10 cellular contexts compared by ENCODE assay signal in the genomic region with DNA sequence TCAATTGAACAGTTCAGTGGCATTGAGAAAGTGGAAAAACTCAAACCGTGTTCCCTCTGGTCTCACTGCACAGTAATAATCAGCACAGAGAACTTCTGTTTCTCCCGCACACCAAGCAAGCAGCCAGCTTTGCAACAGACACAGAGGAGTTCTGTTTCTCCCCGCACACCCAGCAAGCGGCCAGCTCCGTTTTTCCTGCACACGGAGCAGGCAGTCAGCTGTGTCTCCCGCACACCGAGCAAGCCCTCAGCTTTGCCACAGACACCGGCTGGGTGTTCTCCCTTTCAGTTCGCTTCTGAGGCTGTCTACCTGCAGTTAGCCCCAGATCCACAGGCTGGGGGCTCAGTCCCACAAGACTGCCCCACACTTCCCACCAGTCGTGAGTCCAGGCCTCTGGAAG.
DNase-seq lines count a peak whose midpoint lies in the region; ATAC-seq lines count a peak whose summit lies in the region.
"Had no signal": no experiment of that assay in that cellular context is flagged by ENCODE, and none has a peak within 500 bp of the region (broad histone marks: within the 10 kb centered on the region; RNA-seq: fewer than 3 reads in every experiment).

No MANE protein-coding gene starts in this region.

- H3K9me3 Mint-ChIP-seq in dendritic cell treated with granulocyte-macrophage colony-stimulating factor and Interleukin-4, amounts not matched to agents 40 ng/mL and 50 ng/mL, for 4 days: no peaks in the 10 kb centered on the region
- no peaks in the 10 kb centered on the region for H3K9me3 Mint-ChIP-seq in stimulated activated memory B cell treated with anti-CD40 and anti-IgM and Interleukin-4, amounts not matched to agents 10 μg/mL and 1 μg/mL and 100 μg/mL, for 72 hours

- H3K4me1 Mint-ChIP-seq in dendritic cell treated with granulocyte-macrophage colony-stimulating factor and Interleukin-4, amounts not matched to agents 40 ng/mL and 50 ng/mL, for 4 days (ENCODE audit: low read depth): peaks cover 15% of the 10 kb centered on the region
- H3K4me1 Mint-ChIP-seq in stimulated activated memory B cell treated with anti-CD40 and anti-IgM and Interleukin-4, amounts not matched to agents 10 μg/mL and 1 μg/mL and 100 μg/mL, for 72 hours: peaks cover 18% of the 10 kb centered on the region

- no peak for ATAC-seq in stimulated activated memory B cell treated with anti-CD40 and anti-IgM and Interleukin-4, amounts not matched to agents 10 μg/mL and 1 μg/mL and 100 μg/mL, for 72 hours
- no peak for ATAC-seq in GM18858 (IDR thresholded peaks at IDR 0.05; ENCODE audit: unreplicated experiment)
- ATAC-seq: left cardiac atrium had no signal

- H3K27me3 Mint-ChIP-seq in dendritic cell treated with granulocyte-macrophage colony-stimulating factor and Interleukin-4, amounts not matched to agents 40 ng/mL and 50 ng/mL, for 4 days: peaks cover 42% of the 10 kb centered on the region
- H3K27me3 Mint-ChIP-seq in stimulated activated memory B cell treated with anti-CD40 and anti-IgM and Interleukin-4, amounts not matched to agents 10 μg/mL and 1 μg/mL and 100 μg/mL, for 72 hours: peaks cover 27% of the 10 kb centered on the region

- H3K36me3 Mint-ChIP-seq in dendritic cell treated with granulocyte-macrophage colony-stimulating factor and Interleukin-4, amounts not matched to agents 40 ng/mL and 50 ng/mL, for 4 days (ENCODE audit: low read depth): no peaks in the 10 kb centered on the region
- no peaks in the 10 kb centered on the region for H3K36me3 Mint-ChIP-seq in stimulated activated memory B cell treated with anti-CD40 and anti-IgM and Interleukin-4, amounts not matched to agents 10 μg/mL and 1 μg/mL and 100 μg/mL, for 72 hours

- peak overlapping the region; percentile 50 for H3K27ac Mint-ChIP-seq in dendritic cell treated with granulocyte-macrophage colony-stimulating factor and Interleukin-4, amounts not matched to agents 40 ng/mL and 50 ng/mL, for 4 days
- H3K27ac Mint-ChIP-seq in stimulated activated memory B cell treated with anti-CD40 and anti-IgM and Interleukin-4, amounts not matched to agents 10 μg/mL and 1 μg/mL and 100 μg/mL, for 72 hours: no peak overlapping the region

- intact Hi-C loops in dendritic cell treated with granulocyte-macrophage colony-stimulating factor and Interleukin-4, amounts not matched to agents 40 ng/mL and 50 ng/mL, for 4 days (cut with micrococcal nuclease): no loop called here

- H3K4me3 Mint-ChIP-seq in dendritic cell treated with granulocyte-macrophage colony-stimulating factor and Interleukin-4, amounts not matched to agents 40 ng/mL and 50 ng/mL, for 4 days: peak overlapping the region; percentile 37
- peak overlapping the region; percentile 9 for H3K4me3 Mint-ChIP-seq in stimulated activated memory B cell treated with anti-CD40 and anti-IgM and Interleukin-4, amounts not matched to agents 10 μg/mL and 1 μg/mL and 100 μg/mL, for 72 hours

- peak; percentile 23 for DNase-seq in activated T-cell treated with anti-CD3 and anti-CD28 coated beads, Interleukin-2, amount 50 U/mL, for 1 hour
- DNase-seq in activated T-cell treated with anti-CD3 and anti-CD28 coated beads for 4 hours: no peak
- no peak for DNase-seq in activated effector memory CD4-positive, alpha-beta T cell treated with Interleukin-2 at 50 U/mL for 16 hours
- DNase-seq: aorta, left cardiac atrium, NCI-H1105, retina had no signal
